19 cellular contexts compared by ENCODE assay signal in the genomic region with DNA sequence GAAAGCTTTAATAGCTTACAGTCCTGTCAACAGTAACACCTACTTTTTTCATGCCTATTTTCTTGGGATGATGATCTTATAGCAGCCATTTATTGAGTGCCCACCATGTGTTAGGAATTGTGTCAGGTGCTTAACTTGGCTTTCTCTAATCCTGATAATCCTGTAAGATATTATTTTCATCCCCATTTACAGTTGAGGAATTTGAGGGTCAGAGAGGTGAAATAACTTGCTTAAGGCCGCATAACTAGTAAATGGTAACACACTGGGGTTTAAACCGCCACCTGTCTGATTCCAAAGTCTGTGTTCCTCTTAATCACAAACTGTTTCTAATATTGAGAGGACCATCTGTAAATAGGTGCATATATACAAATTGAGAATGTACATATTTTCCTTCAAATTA. TPM values are rescaled to one million over a fixed set of nuclear protein-coding genes. Genes with fewer than 3 reads are reported as not detected.
DNase-seq lines count a peak whose midpoint lies in the region; ATAC-seq and TF ChIP-seq lines count a peak whose summit lies in the region.
"Had no signal": no experiment of that assay in that cellular context is flagged by ENCODE, and none has a peak within 500 bp of the region (broad histone marks: within the 10 kb centered on the region; RNA-seq: fewer than 3 reads in every experiment).

No MANE protein-coding gene starts in this region.

- peaks cover 8% of the 10 kb centered on the region for H3K36me3 Mint-ChIP-seq in mesothelial cell of epicardium

- ATAC-seq in GM21723 (IDR thresholded peaks at IDR 0.05; ENCODE audit: unreplicated experiment) (no peak), HG02623 (IDR thresholded peaks at IDR 0.05; ENCODE audit: unreplicated experiment) (no peak), HG02678 (IDR thresholded peaks at IDR 0.05; ENCODE audit: unreplicated experiment) (no peak)
- ATAC-seq: Panc1, Right ventricle myocardium inferior had no signal

- intact Hi-C loops in OCI-LY7 (cut with micrococcal nuclease; ENCODE audit: unreplicated experiment) = no loop called here

- H3K4me1 ChIP-seq in OCI-LY7 (ENCODE audit: insufficient read depth, low read length, poor library complexity, severe bottlenecking) = peaks cover 62% of the 10 kb centered on the region

- TF ChIP-seq CTCF in OCI-LY7 (conservative IDR thresholded peaks at IDR 0.05; ENCODE audit: low read length) = no peak
- no peak for TF ChIP-seq CTCF in mesothelial cell of epicardium (IDR thresholded peaks at IDR 0.05; ENCODE audit: unreplicated experiment)

- peaks cover 19% of the 10 kb centered on the region for H3K36me3 ChIP-seq in OCI-LY7 (ENCODE audit: insufficient read depth, low read length)

- CTCF ChIA-PET in OCI-LY7 (lab: Charles Lee; ENCODE audit: unreplicated experiment) = no interaction called here

- DNase-seq in DMS 273 (lab: John Stamatoyannopoulos, UW; ENCODE audit: unreplicated experiment) = peak; percentile 32
- no peak for DNase-seq in DMS 273 treated with DMSO at 0.1 percent for 48 hours (lab: John Stamatoyannopoulos, UW)
- no peak for DNase-seq in OCI-LY7 (ENCODE audit: low spot score)
- no peak for DNase-seq in mesothelial cell of epicardium (ENCODE audit: low spot score in 2 of 2, unreplicated experiment in 2 of 2)
- no peak for DNase-seq in HUDEP-2 (lab: John Stamatoyannopoulos, UW; ENCODE audit: unreplicated experiment in 76 of 76)
- DNase-seq: DMS53, NCI-H1417, NCI-H2029 treated with DMSO at 0.1 percent for 48 hours, NCI-H526 treated with DMSO at 0.1 percent for 48 hours, SK-N-SH had no signal

- peak overlapping the region; percentile 78 for H3K27ac Mint-ChIP-seq in mesothelial cell of epicardium
- H3K27ac Mint-ChIP-seq: T-helper 1 cell treated with Interleukin-12 subunit alpha and Interleukin-12 subunit beta and Interleukin-4 antibody, amounts not matched to agents 30 μg/mL and 1 μg/mL, for 36 hours had no signal

- no peak overlapping the region for H2AFZ ChIP-seq in OCI-LY7 (ENCODE audit: low read length)
- H2AFZ ChIP-seq: GM23248 had no signal

- 0 out of 2 replicates have a peak overlapping the region, but pooled peaks have one; percentile 45 for H3K4me2 ChIP-seq in OCI-LY7 (ENCODE audit: low read length)
- H3K4me2 ChIP-seq: BLaER1 treated with 17β-estradiol and CSF1 and Interleukin-3, amounts not matched to agents 10 nM and 100 nM; SK-N-SH had no signal

- H3K4me1 Mint-ChIP-seq in mesothelial cell of epicardium = peaks cover 44% of the 10 kb centered on the region

- peaks cover 85% of the 10 kb centered on the region for H3K79me2 ChIP-seq in OCI-LY7 (ENCODE audit: insufficient read depth, low read depth, low read length)

- POLR2A ChIA-PET in OCI-LY7 (lab: Charles Lee) = interaction anchor here (0.9 to 2.1 kb wide), 2 partner anchors 11 to 12 kb away, joined by 3 to 10 read pairs; no protein-coding TSS in a partner anchor

- H3K9me3 ChIP-seq in OCI-LY7 (ENCODE audit: low read length) = no peaks in the 10 kb centered on the region; the same call in 1 of the 2 replicates
- H3K9me3 ChIP-seq: SK-N-SH had no signal

- no peaks in the 10 kb centered on the region for H3K27me3 Mint-ChIP-seq in mesothelial cell of epicardium (ENCODE audit: low read depth)

- no peaks in the 10 kb centered on the region for H3K9me2 ChIP-seq in OCI-LY7 (ENCODE audit: insufficient read depth, low read length)
- H3K9me2 ChIP-seq: SK-N-SH had no signal

- H3K9me3 Mint-ChIP-seq in mesothelial cell of epicardium = peaks cover 3% of the 10 kb centered on the region
- H3K9me3 Mint-ChIP-seq: T-helper 1 cell treated with Interleukin-12 subunit alpha and Interleukin-12 subunit beta and Interleukin-4 antibody, amounts not matched to agents 30 μg/mL and 1 μg/mL, for 36 hours had no signal

- H3K27ac ChIP-seq in OCI-LY7 (ENCODE audit: low read depth, low read length, poor library complexity, severe bottlenecking) = no peak overlapping the region
- H3K27ac ChIP-seq: 22Rv1; BLaER1 treated with 17β-estradiol and CSF1 and Interleukin-3, amounts not matched to agents 10 nM and 100 nM; GM23248 had no signal

- BruUV-seq in OCI-LY7 (replicated peaks; lab: Mats Ljungman, UMichigan) = no TSS peak

- H3K4me3 Mint-ChIP-seq in mesothelial cell of epicardium = no peak overlapping the region
- H3K4me3 Mint-ChIP-seq: T-helper 1 cell treated with Interleukin-12 subunit alpha and Interleukin-12 subunit beta and Interleukin-4 antibody, amounts not matched to agents 30 μg/mL and 1 μg/mL, for 36 hours had no signal

- H3K4me3 ChIP-seq in OCI-LY7 (ENCODE audit: low read depth, low read length, poor library complexity, severe bottlenecking) = no peak overlapping the region
- H3K4me3 ChIP-seq: BLaER1 treated with 17β-estradiol and CSF1 and Interleukin-3, amounts not matched to agents 10 nM and 100 nM; GM23248 had no signal

- H4K20me1 ChIP-seq in OCI-LY7 (ENCODE audit: insufficient read depth, low read length) = peaks cover 31% of the 10 kb centered on the region

RNA-seq across cellular contexts. Expression of gene NCOA3, which starts 55.5 kb away (rescaled TPM):
- total RNA-seq in OCI-LY7 (2014; rRNA removed; shearing (Covaris generic)) = 45.4 and 50.5 TPM in 2 replicates
- 75.6 and 86.5 TPM in 2 replicates for total RNA-seq in OCI-LY7 (2022)
- 45.9 to 49.8 TPM (median 47.1 TPM) in 3 replicates for total RNA-seq in mesothelial cell of epicardium
